Comparison of ENCODE assay signal across 1 cellular context in the genomic region with DNA sequence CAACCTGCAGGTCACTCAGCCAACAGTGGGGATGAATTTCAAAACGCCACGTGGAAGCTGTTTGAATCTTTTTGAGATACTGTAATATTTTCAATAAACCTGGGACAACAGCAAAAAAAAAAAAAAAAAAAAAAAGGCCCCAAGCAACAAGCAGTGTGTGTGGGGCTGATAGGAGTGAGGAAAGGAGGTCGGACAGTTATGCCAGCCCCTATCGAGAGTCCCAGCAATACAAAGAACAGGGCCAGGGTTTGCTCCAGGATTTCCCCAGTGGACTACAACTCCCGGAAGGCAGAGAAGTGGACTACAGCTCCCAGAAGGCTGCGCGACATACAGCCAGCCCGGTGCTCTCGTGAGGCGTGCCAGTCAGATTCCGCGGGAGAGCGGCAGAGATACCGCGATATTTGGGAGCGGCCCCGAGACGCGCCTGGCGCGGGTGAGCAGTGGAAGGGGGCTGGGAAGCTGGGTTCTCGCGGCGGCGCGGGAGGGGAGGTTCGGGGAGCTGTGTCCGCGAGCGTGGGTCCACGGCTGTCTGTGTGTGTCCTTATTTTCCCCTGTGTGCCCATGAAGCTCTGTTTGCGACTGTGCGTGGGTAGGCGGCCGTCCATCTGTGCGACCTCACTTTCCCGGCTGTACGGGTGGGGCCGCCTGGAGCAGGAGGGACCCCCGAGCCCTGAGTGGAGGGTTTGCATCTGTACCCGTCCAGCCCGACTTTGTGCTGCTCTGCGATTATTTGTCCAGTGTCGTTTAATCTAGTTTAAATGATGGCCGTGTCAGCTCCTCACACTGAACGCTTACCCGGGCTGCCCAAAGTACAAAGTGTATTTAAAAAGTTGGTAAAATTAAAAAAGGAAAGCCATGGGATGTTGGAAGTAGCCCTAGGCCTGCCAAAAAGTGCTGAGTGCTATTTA.
TF ChIP-seq lines count a peak whose summit lies in the region.

A gene with protein sequence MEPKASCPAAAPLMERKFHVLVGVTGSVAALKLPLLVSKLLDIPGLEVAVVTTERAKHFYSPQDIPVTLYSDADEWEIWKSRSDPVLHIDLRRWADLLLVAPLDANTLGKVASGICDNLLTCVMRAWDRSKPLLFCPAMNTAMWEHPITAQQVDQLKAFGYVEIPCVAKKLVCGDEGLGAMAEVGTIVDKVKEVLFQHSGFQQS (plus strand): TSS at position 397 of the 908 bp plus-strand sequence. CDS start 4,729 bp downstream, outside the sequence.

TF ChIP-seq in HEK293, 187 proteins besides CTCF, POLR2A, EP300 and RAD21 (continued from another document):
- TF ChIP-seq, protein P1, sequence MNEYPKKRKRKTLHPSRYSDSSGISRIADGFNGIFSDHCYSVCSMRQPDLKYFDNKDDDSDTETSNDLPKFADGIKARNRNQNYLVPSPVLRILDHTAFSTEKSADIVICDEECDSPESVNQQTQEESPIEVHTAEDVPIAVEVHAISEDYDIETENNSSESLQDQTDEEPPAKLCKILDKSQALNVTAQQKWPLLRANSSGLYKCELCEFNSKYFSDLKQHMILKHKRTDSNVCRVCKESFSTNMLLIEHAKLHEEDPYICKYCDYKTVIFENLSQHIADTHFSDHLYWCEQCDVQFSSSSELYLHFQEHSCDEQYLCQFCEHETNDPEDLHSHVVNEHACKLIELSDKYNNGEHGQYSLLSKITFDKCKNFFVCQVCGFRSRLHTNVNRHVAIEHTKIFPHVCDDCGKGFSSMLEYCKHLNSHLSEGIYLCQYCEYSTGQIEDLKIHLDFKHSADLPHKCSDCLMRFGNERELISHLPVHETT (tag by site-specific recombination; IDR thresholded peaks at IDR 0.05), result peak; percentile 91
- TF ChIP-seq, protein P2, sequence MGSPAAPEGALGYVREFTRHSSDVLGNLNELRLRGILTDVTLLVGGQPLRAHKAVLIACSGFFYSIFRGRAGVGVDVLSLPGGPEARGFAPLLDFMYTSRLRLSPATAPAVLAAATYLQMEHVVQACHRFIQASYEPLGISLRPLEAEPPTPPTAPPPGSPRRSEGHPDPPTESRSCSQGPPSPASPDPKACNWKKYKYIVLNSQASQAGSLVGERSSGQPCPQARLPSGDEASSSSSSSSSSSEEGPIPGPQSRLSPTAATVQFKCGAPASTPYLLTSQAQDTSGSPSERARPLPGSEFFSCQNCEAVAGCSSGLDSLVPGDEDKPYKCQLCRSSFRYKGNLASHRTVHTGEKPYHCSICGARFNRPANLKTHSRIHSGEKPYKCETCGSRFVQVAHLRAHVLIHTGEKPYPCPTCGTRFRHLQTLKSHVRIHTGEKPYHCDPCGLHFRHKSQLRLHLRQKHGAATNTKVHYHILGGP (tag by site-specific recombination; IDR thresholded peaks at IDR 0.05), result no peak
- TF ChIP-seq ZNF202 (tag by site-specific recombination; IDR thresholded peaks at IDR 0.05; ENCODE audit: borderline replicate concordance), result no peak
- no peak for TF ChIP-seq ZSCAN16 (tag by site-specific recombination; IDR thresholded peaks at IDR 0.05)
- TF ChIP-seq ZNF404 (tag by site-specific recombination; IDR thresholded peaks at IDR 0.05), result no peak
- peak; percentile 90 for TF ChIP-seq ZNF843 (tag by site-specific recombination; IDR thresholded peaks at IDR 0.05)
- TF ChIP-seq ZNF510 (tag by site-specific recombination; IDR thresholded peaks at IDR 0.05; ENCODE audit: insufficient replicate concordance), result no peak
- TF ChIP-seq ZNF600 (tag by site-specific recombination; IDR thresholded peaks at IDR 0.05), result peak; percentile 11; the same call in 1 of the 2 replicates
- TF ChIP-seq, protein P3, sequence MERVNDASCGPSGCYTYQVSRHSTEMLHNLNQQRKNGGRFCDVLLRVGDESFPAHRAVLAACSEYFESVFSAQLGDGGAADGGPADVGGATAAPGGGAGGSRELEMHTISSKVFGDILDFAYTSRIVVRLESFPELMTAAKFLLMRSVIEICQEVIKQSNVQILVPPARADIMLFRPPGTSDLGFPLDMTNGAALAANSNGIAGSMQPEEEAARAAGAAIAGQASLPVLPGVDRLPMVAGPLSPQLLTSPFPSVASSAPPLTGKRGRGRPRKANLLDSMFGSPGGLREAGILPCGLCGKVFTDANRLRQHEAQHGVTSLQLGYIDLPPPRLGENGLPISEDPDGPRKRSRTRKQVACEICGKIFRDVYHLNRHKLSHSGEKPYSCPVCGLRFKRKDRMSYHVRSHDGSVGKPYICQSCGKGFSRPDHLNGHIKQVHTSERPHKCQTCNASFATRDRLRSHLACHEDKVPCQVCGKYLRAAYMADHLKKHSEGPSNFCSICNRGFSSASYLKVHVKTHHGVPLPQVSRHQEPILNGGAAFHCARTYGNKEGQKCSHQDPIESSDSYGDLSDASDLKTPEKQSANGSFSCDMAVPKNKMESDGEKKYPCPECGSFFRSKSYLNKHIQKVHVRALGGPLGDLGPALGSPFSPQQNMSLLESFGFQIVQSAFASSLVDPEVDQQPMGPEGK (tag by site-specific recombination; IDR thresholded peaks at IDR 0.05), result peak; percentile 97
- TF ChIP-seq, protein P4, sequence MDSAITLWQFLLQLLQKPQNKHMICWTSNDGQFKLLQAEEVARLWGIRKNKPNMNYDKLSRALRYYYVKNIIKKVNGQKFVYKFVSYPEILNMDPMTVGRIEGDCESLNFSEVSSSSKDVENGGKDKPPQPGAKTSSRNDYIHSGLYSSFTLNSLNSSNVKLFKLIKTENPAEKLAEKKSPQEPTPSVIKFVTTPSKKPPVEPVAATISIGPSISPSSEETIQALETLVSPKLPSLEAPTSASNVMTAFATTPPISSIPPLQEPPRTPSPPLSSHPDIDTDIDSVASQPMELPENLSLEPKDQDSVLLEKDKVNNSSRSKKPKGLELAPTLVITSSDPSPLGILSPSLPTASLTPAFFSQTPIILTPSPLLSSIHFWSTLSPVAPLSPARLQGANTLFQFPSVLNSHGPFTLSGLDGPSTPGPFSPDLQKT (IDR thresholded peaks at IDR 0.05; ENCODE audit: borderline replicate concordance, low read depth, low read length), result no peak
- TF ChIP-seq ZEB2 (tag by site-specific recombination; IDR thresholded peaks at IDR 0.05), result peak; percentile 75
TF ChIP-seq in HEK293: peak in this region for 77.
